ENCODE assay signal across 23 cellular contexts in genomic region chr7:13028036-13028730, GRCh38.
DNase-seq lines count a peak whose midpoint lies in the region; FAIRE-seq and TF ChIP-seq lines count a peak whose summit lies in the region.
"Had no signal": no experiment of that assay in that cellular context is flagged by ENCODE, and none has a peak within 500 bp of the region (broad histone marks: within the 10 kb centered on the region; RNA-seq: fewer than 3 reads in every experiment).

No MANE protein-coding gene starts in this region.

- TF ChIP-seq POLR2A in suprapubic skin (IDR thresholded peaks at IDR 0.05) = no peak

- WGBS in suprapubic skin = 59% methylated on average over 4 of the region's 4 CpGs

- no peak for TF ChIP-seq CTCF in kidney (IDR thresholded peaks at IDR 0.05; ENCODE audit: borderline replicate concordance, extremely low read depth, insufficient read depth)
- TF ChIP-seq CTCF in suprapubic skin (IDR thresholded peaks at IDR 0.05) = no peak
- TF ChIP-seq CTCF in GM13976 (IDR thresholded peaks at IDR 0.05; ENCODE audit: borderline replicate concordance, control extremely low read depth, extremely low read depth, insufficient read depth, missing control alignments) = no peak

- H3K4me3 ChIP-seq in kidney (ENCODE audit: low read length in 2 of 2) (no peak overlapping the region), suprapubic skin (no peak overlapping the region)

- FAIRE-seq in RCC 7860 (lab: Jason Lieb, UNC) (peak; percentile 7), kidney (lab: Jason Lieb, UNC) (peak; percentile 41)
- FAIRE-seq: A204.1 had no signal

- H3K27me3 ChIP-seq in suprapubic skin = no peaks in the 10 kb centered on the region

- no peak overlapping the region for H3K27ac ChIP-seq in kidney (ENCODE audit: low read depth in 2 of 2, low read length in 2 of 2)
- H3K27ac ChIP-seq in suprapubic skin = peak overlapping the region; percentile 53
- H3K27ac ChIP-seq: HL-60 had no signal

- DNase-seq in RCC 7860 (ENCODE audit: low spot score) = no peak
- DNase-seq in dermis microvascular lymphatic vessel endothelial cell (ENCODE audit: low read depth in 2 of 2) = peak; percentile 77 to 87
- DNase-seq in kidney = no peak
- no peak for DNase-seq in suprapubic skin (ENCODE audit: low spot score in 2 of 2)
- DNase-seq in GF-D8 (lab: John Stamatoyannopoulos, UW) = no peak
- DNase-seq in OCI-M2 (lab: John Stamatoyannopoulos, UW; ENCODE audit: unreplicated experiment) = no peak
- no peak for DNase-seq in GM13976 (ENCODE audit: low spot score)
- DNase-seq: Caco-2; CD4-positive, alpha-beta T cell; GDM1; GOT3; IMR-90; Karpas-422; MM.1S; NCI-H1092 treated with DMSO at 0.1 percent for 48 hours; NCI-H146; NCI-H2081; NCI-H510A; NCI-H748 treated with DMSO at 0.1 percent for 48 hours; NK-92 treated with Interleukin-12 subunit alpha and Interleukin-12 subunit beta, amount 100 ng/mL, for 24 hours; SHP77 had no signal

- intact Hi-C loops in kidney (cut with DNase I) = no loop called here

- H3K9ac ChIP-seq in kidney (ENCODE audit: low read length in 2 of 2) = no peak overlapping the region

- H3K9me3 ChIP-seq in kidney (ENCODE audit: control insufficient read depth in 1 of 2, low read length in 2 of 2) (no peaks in the 10 kb centered on the region), suprapubic skin (no peaks in the 10 kb centered on the region)
- H3K9me3 ChIP-seq: Caco-2 had no signal

- in situ Hi-C loops in GM13976 (cut with MboI; ENCODE audit: low sequenced_read_pairs, unreplicated experiment) = no loop called here

- H3K4me1 ChIP-seq in kidney (ENCODE audit: control insufficient read depth in 1 of 2, insufficient read depth in 1 of 2, low read depth in 1 of 2, low read length in 2 of 2) (no peaks in the 10 kb centered on the region), suprapubic skin (peaks cover 14% of the 10 kb centered on the region)

- TF ChIP-seq EP300 in suprapubic skin (IDR thresholded peaks at IDR 0.05) = no peak

- no peaks in the 10 kb centered on the region for H3K36me3 ChIP-seq in kidney (ENCODE audit: control insufficient read depth in 1 of 2, insufficient read depth in 2 of 2, low read length in 2 of 2)
- H3K36me3 ChIP-seq in suprapubic skin = no peaks in the 10 kb centered on the region

Comparison
In these comparisons a context has a peak if more than half of its experiments do, and no peak if none do; other contexts are left out.
1. DNase-seq: peak in dermis microvascular lymphatic vessel endothelial cell (2 of 2); none in RCC 7860 (single experiment), kidney (single experiment), suprapubic skin (0 of 2), GF-D8 (single experiment), OCI-M2 (single experiment) and GM13976 (single experiment).